ENCODE assay signal across 2 cellular contexts in the genomic region with DNA sequence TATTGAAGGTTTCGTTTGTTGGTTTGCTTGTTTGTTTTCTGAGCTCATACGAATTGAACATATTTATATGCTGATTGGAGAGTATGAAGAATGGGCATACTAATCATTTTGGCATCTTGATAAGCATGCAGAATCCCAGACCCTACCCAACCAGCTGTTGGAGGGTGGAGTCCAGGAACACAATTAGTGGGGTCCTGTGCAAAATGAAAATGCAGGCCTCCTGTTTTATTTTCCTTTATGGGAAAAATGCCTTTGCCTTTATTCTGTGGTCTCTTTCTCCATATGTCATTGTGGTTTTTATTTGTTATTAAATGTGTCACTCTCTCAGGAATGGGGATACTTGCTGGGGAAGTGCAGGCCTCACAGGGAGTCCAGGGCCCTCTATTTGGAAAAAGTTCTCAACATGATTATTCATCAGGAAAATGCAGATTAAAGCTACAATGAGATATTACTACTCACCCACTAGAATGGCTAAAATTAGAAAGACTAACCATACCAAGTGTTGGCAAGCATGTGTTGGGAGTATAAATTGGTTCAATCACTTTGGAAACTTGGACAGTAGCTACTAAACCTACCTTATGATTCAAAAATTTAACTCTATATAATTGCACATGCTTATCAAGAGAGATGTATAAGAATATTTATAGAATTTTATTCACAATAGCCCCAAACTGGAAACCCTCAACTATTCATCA.
A peak's percentile ranks its signal among the peaks of the same experiment; 100 is the strongest.
TF ChIP-seq lines count a peak whose summit lies in the region.

No MANE protein-coding gene starts in this region.

TF ChIP-seq in IMR-90, 13 proteins besides CTCF, POLR2A, EP300 and RAD21 (continued from another document):
- TF ChIP-seq, protein P1, sequence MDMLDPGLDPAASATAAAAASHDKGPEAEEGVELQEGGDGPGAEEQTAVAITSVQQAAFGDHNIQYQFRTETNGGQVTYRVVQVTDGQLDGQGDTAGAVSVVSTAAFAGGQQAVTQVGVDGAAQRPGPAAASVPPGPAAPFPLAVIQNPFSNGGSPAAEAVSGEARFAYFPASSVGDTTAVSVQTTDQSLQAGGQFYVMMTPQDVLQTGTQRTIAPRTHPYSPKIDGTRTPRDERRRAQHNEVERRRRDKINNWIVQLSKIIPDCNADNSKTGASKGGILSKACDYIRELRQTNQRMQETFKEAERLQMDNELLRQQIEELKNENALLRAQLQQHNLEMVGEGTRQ (IDR thresholded peaks at IDR 0.05; ENCODE audit: low read depth, low read length), result no peak
- TF ChIP-seq BHLHE40 (IDR thresholded peaks at IDR 0.05; ENCODE audit: low read depth, low read length) (no peak), RCOR1 (IDR thresholded peaks at IDR 0.05; ENCODE audit: insufficient replicate concordance, low read length) (no peak), MAFK (IDR thresholded peaks at IDR 0.05; ENCODE audit: low read depth, low read length) (no peak), RFX5 (IDR thresholded peaks at IDR 0.05; ENCODE audit: low read depth, low read length) (no peak), CHD1 (IDR thresholded peaks at IDR 0.05; ENCODE audit: low read depth, low read length) (no peak), NFE2L2 (IDR thresholded peaks at IDR 0.05; ENCODE audit: low read depth, low read length) (no peak), MXI1 (IDR thresholded peaks at IDR 0.05; ENCODE audit: borderline replicate concordance, low read depth, low read length) (no peak), MAZ (IDR thresholded peaks at IDR 0.05; ENCODE audit: borderline replicate concordance, low read depth, low read length) (no peak), FOS (IDR thresholded peaks at IDR 0.05; ENCODE audit: low read depth, low read length) (no peak)
- TF ChIP-seq, protein P2, sequence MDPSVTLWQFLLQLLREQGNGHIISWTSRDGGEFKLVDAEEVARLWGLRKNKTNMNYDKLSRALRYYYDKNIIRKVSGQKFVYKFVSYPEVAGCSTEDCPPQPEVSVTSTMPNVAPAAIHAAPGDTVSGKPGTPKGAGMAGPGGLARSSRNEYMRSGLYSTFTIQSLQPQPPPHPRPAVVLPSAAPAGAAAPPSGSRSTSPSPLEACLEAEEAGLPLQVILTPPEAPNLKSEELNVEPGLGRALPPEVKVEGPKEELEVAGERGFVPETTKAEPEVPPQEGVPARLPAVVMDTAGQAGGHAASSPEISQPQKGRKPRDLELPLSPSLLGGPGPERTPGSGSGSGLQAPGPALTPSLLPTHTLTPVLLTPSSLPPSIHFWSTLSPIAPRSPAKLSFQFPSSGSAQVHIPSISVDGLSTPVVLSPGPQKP (IDR thresholded peaks at IDR 0.05; ENCODE audit: borderline replicate concordance, low read depth, low read length), result no peak

TF ChIP-seq in K562, 482 proteins besides CTCF, POLR2A, EP300 and RAD21 (continued from another document):
- TF ChIP-seq, protein P3, sequence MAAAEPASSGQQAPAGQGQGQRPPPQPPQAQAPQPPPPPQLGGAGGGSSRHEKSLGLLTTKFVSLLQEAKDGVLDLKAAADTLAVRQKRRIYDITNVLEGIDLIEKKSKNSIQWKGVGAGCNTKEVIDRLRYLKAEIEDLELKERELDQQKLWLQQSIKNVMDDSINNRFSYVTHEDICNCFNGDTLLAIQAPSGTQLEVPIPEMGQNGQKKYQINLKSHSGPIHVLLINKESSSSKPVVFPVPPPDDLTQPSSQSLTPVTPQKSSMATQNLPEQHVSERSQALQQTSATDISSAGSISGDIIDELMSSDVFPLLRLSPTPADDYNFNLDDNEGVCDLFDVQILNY (CRISPR knock-in tag; IDR thresholded peaks at IDR 0.05), result no peak
- peak; percentile 51 for TF ChIP-seq RBM25 (IDR thresholded peaks at IDR 0.05; ENCODE audit: low read depth, low read length, severe bottlenecking)
